2 cellular contexts compared by ENCODE assay signal in the genomic region with DNA sequence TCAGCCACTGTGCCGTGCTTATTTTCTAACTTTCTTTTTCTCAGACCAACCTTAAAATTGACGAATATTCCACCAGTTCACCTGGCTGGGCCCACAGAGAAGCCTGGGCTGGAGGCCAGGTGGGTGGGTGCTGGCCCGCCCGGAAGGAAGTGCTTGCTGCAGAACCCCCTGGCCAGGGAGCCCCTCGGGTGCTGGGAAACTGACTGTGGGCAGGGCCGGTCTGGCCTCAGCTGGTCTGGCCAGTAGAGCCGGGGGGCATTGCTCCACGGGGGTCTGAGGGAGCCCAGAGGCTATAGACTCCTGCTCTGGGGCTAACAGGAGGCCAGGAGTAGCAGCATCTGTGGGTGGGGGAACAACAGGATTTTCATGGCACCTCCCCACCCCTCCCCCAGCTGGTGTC.
TF ChIP-seq lines count a peak whose summit lies in the region.

No MANE protein-coding gene starts in this region.

TF ChIP-seq in IMR-90, 13 proteins besides CTCF, POLR2A, EP300 and RAD21:
- TF ChIP-seq FOS (IDR thresholded peaks at IDR 0.05; ENCODE audit: low read depth, low read length), result no peak
- TF ChIP-seq MAFK (IDR thresholded peaks at IDR 0.05; ENCODE audit: low read depth, low read length), result no peak
- TF ChIP-seq BHLHE40 (IDR thresholded peaks at IDR 0.05; ENCODE audit: low read depth, low read length), result no peak
- no peak for TF ChIP-seq MXI1 (IDR thresholded peaks at IDR 0.05; ENCODE audit: borderline replicate concordance, low read depth, low read length)
- no peak for TF ChIP-seq NFE2L2 (IDR thresholded peaks at IDR 0.05; ENCODE audit: low read depth, low read length)
- no peak for TF ChIP-seq SMC3 (IDR thresholded peaks at IDR 0.05; ENCODE audit: low read depth, low read length)
- no peak for TF ChIP-seq RCOR1 (IDR thresholded peaks at IDR 0.05; ENCODE audit: insufficient replicate concordance, low read length)
- TF ChIP-seq RFX5 (IDR thresholded peaks at IDR 0.05; ENCODE audit: low read depth, low read length), result no peak
- no peak for TF ChIP-seq CHD1 (IDR thresholded peaks at IDR 0.05; ENCODE audit: low read depth, low read length)
- no peak for TF ChIP-seq CEBPB (IDR thresholded peaks at IDR 0.05; ENCODE audit: low read depth, low read length)
- TF ChIP-seq MAZ (IDR thresholded peaks at IDR 0.05; ENCODE audit: borderline replicate concordance, low read depth, low read length), result no peak
- TF ChIP-seq, protein P1, sequence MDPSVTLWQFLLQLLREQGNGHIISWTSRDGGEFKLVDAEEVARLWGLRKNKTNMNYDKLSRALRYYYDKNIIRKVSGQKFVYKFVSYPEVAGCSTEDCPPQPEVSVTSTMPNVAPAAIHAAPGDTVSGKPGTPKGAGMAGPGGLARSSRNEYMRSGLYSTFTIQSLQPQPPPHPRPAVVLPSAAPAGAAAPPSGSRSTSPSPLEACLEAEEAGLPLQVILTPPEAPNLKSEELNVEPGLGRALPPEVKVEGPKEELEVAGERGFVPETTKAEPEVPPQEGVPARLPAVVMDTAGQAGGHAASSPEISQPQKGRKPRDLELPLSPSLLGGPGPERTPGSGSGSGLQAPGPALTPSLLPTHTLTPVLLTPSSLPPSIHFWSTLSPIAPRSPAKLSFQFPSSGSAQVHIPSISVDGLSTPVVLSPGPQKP (IDR thresholded peaks at IDR 0.05; ENCODE audit: borderline replicate concordance, low read depth, low read length), result no peak
- TF ChIP-seq, protein P2, sequence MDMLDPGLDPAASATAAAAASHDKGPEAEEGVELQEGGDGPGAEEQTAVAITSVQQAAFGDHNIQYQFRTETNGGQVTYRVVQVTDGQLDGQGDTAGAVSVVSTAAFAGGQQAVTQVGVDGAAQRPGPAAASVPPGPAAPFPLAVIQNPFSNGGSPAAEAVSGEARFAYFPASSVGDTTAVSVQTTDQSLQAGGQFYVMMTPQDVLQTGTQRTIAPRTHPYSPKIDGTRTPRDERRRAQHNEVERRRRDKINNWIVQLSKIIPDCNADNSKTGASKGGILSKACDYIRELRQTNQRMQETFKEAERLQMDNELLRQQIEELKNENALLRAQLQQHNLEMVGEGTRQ (IDR thresholded peaks at IDR 0.05; ENCODE audit: low read depth, low read length), result no peak

TF ChIP-seq in GM23338, 12 proteins besides CTCF, POLR2A, EP300 and RAD21:
- TF ChIP-seq, protein P3, sequence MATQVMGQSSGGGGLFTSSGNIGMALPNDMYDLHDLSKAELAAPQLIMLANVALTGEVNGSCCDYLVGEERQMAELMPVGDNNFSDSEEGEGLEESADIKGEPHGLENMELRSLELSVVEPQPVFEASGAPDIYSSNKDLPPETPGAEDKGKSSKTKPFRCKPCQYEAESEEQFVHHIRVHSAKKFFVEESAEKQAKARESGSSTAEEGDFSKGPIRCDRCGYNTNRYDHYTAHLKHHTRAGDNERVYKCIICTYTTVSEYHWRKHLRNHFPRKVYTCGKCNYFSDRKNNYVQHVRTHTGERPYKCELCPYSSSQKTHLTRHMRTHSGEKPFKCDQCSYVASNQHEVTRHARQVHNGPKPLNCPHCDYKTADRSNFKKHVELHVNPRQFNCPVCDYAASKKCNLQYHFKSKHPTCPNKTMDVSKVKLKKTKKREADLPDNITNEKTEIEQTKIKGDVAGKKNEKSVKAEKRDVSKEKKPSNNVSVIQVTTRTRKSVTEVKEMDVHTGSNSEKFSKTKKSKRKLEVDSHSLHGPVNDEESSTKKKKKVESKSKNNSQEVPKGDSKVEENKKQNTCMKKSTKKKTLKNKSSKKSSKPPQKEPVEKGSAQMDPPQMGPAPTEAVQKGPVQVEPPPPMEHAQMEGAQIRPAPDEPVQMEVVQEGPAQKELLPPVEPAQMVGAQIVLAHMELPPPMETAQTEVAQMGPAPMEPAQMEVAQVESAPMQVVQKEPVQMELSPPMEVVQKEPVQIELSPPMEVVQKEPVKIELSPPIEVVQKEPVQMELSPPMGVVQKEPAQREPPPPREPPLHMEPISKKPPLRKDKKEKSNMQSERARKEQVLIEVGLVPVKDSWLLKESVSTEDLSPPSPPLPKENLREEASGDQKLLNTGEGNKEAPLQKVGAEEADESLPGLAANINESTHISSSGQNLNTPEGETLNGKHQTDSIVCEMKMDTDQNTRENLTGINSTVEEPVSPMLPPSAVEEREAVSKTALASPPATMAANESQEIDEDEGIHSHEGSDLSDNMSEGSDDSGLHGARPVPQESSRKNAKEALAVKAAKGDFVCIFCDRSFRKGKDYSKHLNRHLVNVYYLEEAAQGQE (IDR thresholded peaks at IDR 0.05; ENCODE audit: unreplicated experiment), result no peak
- no peak for TF ChIP-seq EZH2phosphoT487 (IDR thresholded peaks at IDR 0.05; ENCODE audit: unreplicated experiment)
